ENCODE assay signal across 9 cellular contexts in genomic region chr5:142644640-142645361, GRCh38. TPM values are rescaled to one million over a fixed set of nuclear protein-coding genes. Genes with fewer than 3 reads are reported as not detected.
DNase-seq lines count a peak whose midpoint lies in the region; ATAC-seq, FAIRE-seq and TF ChIP-seq lines count a peak whose summit lies in the region.
"Had no signal": no experiment of that assay in that cellular context is flagged by ENCODE, and none has a peak within 500 bp of the region (broad histone marks: within the 10 kb centered on the region; RNA-seq: fewer than 3 reads in every experiment).

No MANE protein-coding gene starts in this region.

- peak overlapping the region; percentile 58 for H3K9ac ChIP-seq in astrocyte (ENCODE audit: low read length)
- no peak overlapping the region for H3K9ac ChIP-seq in MM.1S (ENCODE audit: low read length)

- no peaks in the 10 kb centered on the region for H3K9me3 Mint-ChIP-seq in astrocyte (ENCODE audit: unreplicated experiment)
- no peaks in the 10 kb centered on the region for H3K9me3 Mint-ChIP-seq in naive thymus-derived CD4-positive, alpha-beta T cell

- 48% methylated on average over 10 of the region's 10 CpGs for WGBS in hepatocyte (ENCODE audit: low lambda C conversion rate, missing lambda C conversion rate)
- 28 to 34% methylated on average over 10 of the region's 10 CpGs for WGBS in thyroid gland, 2 donors

- no peaks in the 10 kb centered on the region for H4K20me1 ChIP-seq in astrocyte (ENCODE audit: insufficient read depth, low read length)
- H4K20me1 ChIP-seq in hepatocyte (ENCODE audit: insufficient read depth, poor library complexity, severe bottlenecking): no peaks in the 10 kb centered on the region
- H4K20me1 ChIP-seq in MM.1S (ENCODE audit: insufficient read depth, low read length): no peaks in the 10 kb centered on the region

- POLR2A ChIA-PET in naive thymus-derived CD4-positive, alpha-beta T cell (lab: Charles Lee): no interaction called here

- H3F3A ChIP-seq in MM.1S (ENCODE audit: insufficient read depth, low read length): no peaks in the 10 kb centered on the region

- H3K4me1 ChIP-seq in astrocyte (ENCODE audit: insufficient read depth, low read length) (peaks cover 24% of the 10 kb centered on the region), hepatocyte (ENCODE audit: insufficient read depth) (no peaks in the 10 kb centered on the region), thyroid gland (peaks cover 0 to 10% of the 10 kb centered on the region in 2 donors), MM.1S (ENCODE audit: low read length) (no peaks in the 10 kb centered on the region)
- no peaks in the 10 kb centered on the region for H3K4me1 ChIP-seq in naive thymus-derived CD4-positive, alpha-beta T cell (ENCODE audit: control insufficient read depth in 2 of 2, insufficient read depth in 2 of 2, low read length in 2 of 2)

- peak; percentile 99 for FAIRE-seq in astrocyte (lab: Jason Lieb, UNC)

- peak overlapping the region; percentile 95 for H3K27ac Mint-ChIP-seq in astrocyte (ENCODE audit: unreplicated experiment)
- no peak overlapping the region for H3K27ac Mint-ChIP-seq in naive thymus-derived CD4-positive, alpha-beta T cell

- H3K4me2 ChIP-seq in astrocyte (ENCODE audit: low read length): peak overlapping the region; percentile 76
- H3K4me2 ChIP-seq in hepatocyte: no peak overlapping the region
- H3K4me2 ChIP-seq in MM.1S (ENCODE audit: low read depth, low read length): no peak overlapping the region

- peak overlapping the region; percentile 71 for H2AFZ ChIP-seq in astrocyte (ENCODE audit: low read depth, low read length)
- H2AFZ ChIP-seq in hepatocyte: no peak overlapping the region
- no peak overlapping the region for H2AFZ ChIP-seq in MM.1S (ENCODE audit: low read length)

- H3K36me3 ChIP-seq in astrocyte (ENCODE audit: insufficient read depth, low read length): no peaks in the 10 kb centered on the region
- no peaks in the 10 kb centered on the region for H3K36me3 ChIP-seq in hepatocyte (replicated peaks; ENCODE audit: insufficient read depth, low read depth)
- H3K36me3 ChIP-seq in thyroid gland: no peaks in the 10 kb centered on the region
- H3K36me3 ChIP-seq in naive thymus-derived CD4-positive, alpha-beta T cell (ENCODE audit: control insufficient read depth in 2 of 3, insufficient read depth in 3 of 3, low read length in 3 of 3): no peaks in the 10 kb centered on the region
- no peaks in the 10 kb centered on the region for H3K36me3 ChIP-seq in MM.1S (replicated peaks; ENCODE audit: insufficient read depth, low read length)

- ATAC-seq in HG02884 (IDR thresholded peaks at IDR 0.05; ENCODE audit: unreplicated experiment) (no peak), GM19452 (IDR thresholded peaks at IDR 0.05; ENCODE audit: unreplicated experiment) (no peak)
- ATAC-seq in naive thymus-derived CD4-positive, alpha-beta T cell: no peak

- CTCF ChIA-PET in naive thymus-derived CD4-positive, alpha-beta T cell (lab: Charles Lee): no interaction called here

- no peaks in the 10 kb centered on the region for H3K27me3 ChIP-seq in astrocyte (ENCODE audit: insufficient read depth, low read length)
- no peaks in the 10 kb centered on the region for H3K27me3 ChIP-seq in hepatocyte
- H3K27me3 ChIP-seq in thyroid gland: no peaks in the 10 kb centered on the region
- H3K27me3 ChIP-seq in naive thymus-derived CD4-positive, alpha-beta T cell (ENCODE audit: control insufficient read depth in 2 of 2, insufficient read depth in 2 of 2, low read length in 2 of 2): no peaks in the 10 kb centered on the region
- H3K27me3 ChIP-seq in MM.1S (replicated peaks; ENCODE audit: insufficient read depth, low read length): no peaks in the 10 kb centered on the region

- H3K4me3 Mint-ChIP-seq in astrocyte (ENCODE audit: unreplicated experiment): no peak overlapping the region
- no peak overlapping the region for H3K4me3 Mint-ChIP-seq in naive thymus-derived CD4-positive, alpha-beta T cell

- no peaks in the 10 kb centered on the region for H3K27me3 Mint-ChIP-seq in astrocyte (ENCODE audit: low read depth, unreplicated experiment)
- H3K27me3 Mint-ChIP-seq in naive thymus-derived CD4-positive, alpha-beta T cell: peaks cover 0 to 29% (median 8%) of the 10 kb centered on the region in 5 donors

- H3K9me3 ChIP-seq in astrocyte (ENCODE audit: insufficient read depth, low read depth, low read length) (no peaks in the 10 kb centered on the region), hepatocyte (ENCODE audit: low read depth) (no peaks in the 10 kb centered on the region), thyroid gland (no peaks in the 10 kb centered on the region), MM.1S (replicated peaks; ENCODE audit: insufficient read depth, low read length) (no peaks in the 10 kb centered on the region)
- no peaks in the 10 kb centered on the region for H3K9me3 ChIP-seq in naive thymus-derived CD4-positive, alpha-beta T cell (ENCODE audit: control insufficient read depth in 2 of 3, low read length in 3 of 3)

- peaks cover 37% of the 10 kb centered on the region for H3K4me1 Mint-ChIP-seq in astrocyte (ENCODE audit: low read depth, unreplicated experiment)
- no peaks in the 10 kb centered on the region for H3K4me1 Mint-ChIP-seq in naive thymus-derived CD4-positive, alpha-beta T cell

- no peaks in the 10 kb centered on the region for H3K79me2 ChIP-seq in astrocyte (ENCODE audit: insufficient read depth, low read length)
- no peaks in the 10 kb centered on the region for H3K79me2 ChIP-seq in hepatocyte
- no peaks in the 10 kb centered on the region for H3K79me2 ChIP-seq in MM.1S (ENCODE audit: low read length)

- H3K27ac ChIP-seq in astrocyte (ENCODE audit: low read depth, low read length): peak overlapping the region; percentile 88
- H3K27ac ChIP-seq in hepatocyte: peak overlapping the region; percentile 38
- no peak overlapping the region for H3K27ac ChIP-seq in thyroid gland
- no peak overlapping the region for H3K27ac ChIP-seq in naive thymus-derived CD4-positive, alpha-beta T cell (ENCODE audit: low read depth, low read length)
- H3K27ac ChIP-seq in MM.1S (ENCODE audit: low read length): no peak overlapping the region

- peak overlapping the region; percentile 25 for H3K4me3 ChIP-seq in astrocyte (ENCODE audit: insufficient read depth, low read depth, low read length)
- H3K4me3 ChIP-seq in hepatocyte: no peak overlapping the region
- no peak overlapping the region for H3K4me3 ChIP-seq in thyroid gland (replicated peaks in 1 of 3)
- H3K4me3 ChIP-seq in naive thymus-derived CD4-positive, alpha-beta T cell (ENCODE audit: low read length): no peak overlapping the region
- H3K4me3 ChIP-seq in MM.1S (ENCODE audit: low read length): no peak overlapping the region

- no peak for TF ChIP-seq POLR2A in thyroid gland (IDR thresholded peaks at IDR 0.05)

- H3K9me2 ChIP-seq in hepatocyte (replicated peaks; ENCODE audit: insufficient read depth) (no peaks in the 10 kb centered on the region), MM.1S (replicated peaks; ENCODE audit: insufficient read depth, low read length) (no peaks in the 10 kb centered on the region)

- no peaks in the 10 kb centered on the region for H3K36me3 Mint-ChIP-seq in astrocyte (ENCODE audit: low read depth, unreplicated experiment)
- H3K36me3 Mint-ChIP-seq in naive thymus-derived CD4-positive, alpha-beta T cell: no peaks in the 10 kb centered on the region

- intact Hi-C loops in thyroid gland (cut with DNase I): no loop called here
- intact Hi-C loops in naive thymus-derived CD4-positive, alpha-beta T cell (cut with micrococcal nuclease): no loop called here

- TF ChIP-seq CTCF in astrocyte (IDR thresholded peaks at IDR 0.05; ENCODE audit: insufficient read depth, low read depth, low read length) (no peak), hepatocyte (IDR thresholded peaks at IDR 0.05; ENCODE audit: poor library complexity) (no peak), thyroid gland (IDR thresholded peaks at IDR 0.05) (no peak), MM.1S (IDR thresholded peaks at IDR 0.05; ENCODE audit: low read length) (no peak)

- DNase-seq in HS-5 (ENCODE audit: low read depth) (peak; percentile 98), astrocyte (ENCODE audit: low read depth) (peak; percentile 100), hepatocyte (ENCODE audit: low spot score) (peak; percentile 80), thyroid gland (peak; percentile 53 to 55), MM.1S (no peak)
- DNase-seq in naive thymus-derived CD4-positive, alpha-beta T cell: no peak

RNA-seq across cellular contexts. Expression of gene FGF1, which starts 41.1 kb away (rescaled TPM):
- total RNA-seq in astrocyte (42.2 and 70.9 TPM in 2 replicates), hepatocyte (0.08 and 0.23 TPM in 2 replicates), thyroid gland (1 to 10 TPM in 3 of 4 donors, under 1 TPM in 1; 0.81 to 1.3 (median 1.2) TPM)
- polyA plus RNA-seq in hepatocyte: 0.27 TPM in 1 of 2 replicates, not detected in the other
- not detected for total RNA-seq in naive thymus-derived CD4-positive, alpha-beta T cell
- not detected for polyA plus RNA-seq in naive thymus-derived CD4-positive, alpha-beta T cell
- total RNA-seq: activated CD8-positive, alpha-beta memory T cell treated with anti-CD3 and anti-CD28 coated beads for 36 hours had no signal

Comparison
In these comparisons a context has a peak if more than half of its experiments do, and no peak if none do; other contexts are left out.
1. DNase-seq: peak in HS-5 (single experiment), astrocyte (single experiment), hepatocyte (single experiment) and thyroid gland (2 of 2); none in naive thymus-derived CD4-positive, alpha-beta T cell (0 of 9) and MM.1S (single experiment).
2. H3K27ac ChIP-seq: peak in astrocyte (single experiment) and hepatocyte (single experiment); none in thyroid gland (0 of 3), naive thymus-derived CD4-positive, alpha-beta T cell (single experiment) and MM.1S (single experiment).
3. RNA of gene FGF1, which starts 41.1 kb away (total RNA-seq): 42.2 to 70.9 TPM in astrocyte; 0.81 to 1.3 TPM in thyroid gland, 0.08 to 0.23 TPM in hepatocyte and not detected in naive thymus-derived CD4-positive, alpha-beta T cell; every median in the first group is over 10 times any median in the second.